In genomic region chr3:61936344-61936937, GRCh38 we compare ENCODE assay signal across 8 cellular contexts.
DNase-seq lines count a peak whose midpoint lies in the region; ATAC-seq and TF ChIP-seq lines count a peak whose summit lies in the region.

No MANE protein-coding gene starts in this region.

- TF ChIP-seq CTCF in astrocyte of the cerebellum (IDR thresholded peaks at IDR 0.05; ENCODE audit: low read depth, low read length, missing control alignments) (peak; percentile 52), neural crest cell (conservative IDR thresholded peaks at IDR 0.05) (peak; percentile 64)

- no peaks in the 10 kb centered on the region for H3K27me3 Mint-ChIP-seq in neural crest cell (ENCODE audit: low read depth)

- no peak overlapping the region for H3K4me3 Mint-ChIP-seq in neural crest cell

- peak; percentile 62 for ATAC-seq in HG03460 (IDR thresholded peaks at IDR 0.05; ENCODE audit: unreplicated experiment)

- H3K4me1 Mint-ChIP-seq in neural crest cell: no peaks in the 10 kb centered on the region

- H3K36me3 Mint-ChIP-seq in neural crest cell (ENCODE audit: low read depth): peaks cover 10% of the 10 kb centered on the region

- H3K9me3 Mint-ChIP-seq in neural crest cell: peaks cover 10% of the 10 kb centered on the region

- no peak overlapping the region for H3K4me3 ChIP-seq in astrocyte of the cerebellum (ENCODE audit: low read depth, low read length)

- H3K27ac Mint-ChIP-seq in neural crest cell (ENCODE audit: unreplicated experiment): no peak overlapping the region

- in situ Hi-C loops in astrocyte of the cerebellum (cut with HindIII; ENCODE audit: low sequenced_read_pairs): no loop called here

- DNase-seq in activated T-cell treated with anti-CD3 and anti-CD28 coated beads for 24 hours (ENCODE audit: low read depth): peak; percentile 6
- no peak for DNase-seq in activated T-cell treated with anti-CD3 and anti-CD28 coated beads, Interleukin-2, amount 50 U/mL, for 1 hour
- no peak for DNase-seq in astrocyte of the cerebellum (ENCODE audit: low read depth)
- DNase-seq in neural crest cell (ENCODE audit: low read depth, low spot score): peak; percentile 13
- no peak for DNase-seq in SKM-1 (lab: John Stamatoyannopoulos, UW; ENCODE audit: unreplicated experiment)
- DNase-seq in islet precursor cell: no peak
- DNase-seq in CD1c-positive myeloid dendritic cell (ENCODE audit: extremely low spot score): no peak

Comparison
In these comparisons a context has a peak if more than half of its experiments do, and no peak if none do; other contexts are left out.
1. DNase-seq: peak in activated T-cell treated with anti-CD3 and anti-CD28 coated beads for 24 hours (single experiment) and neural crest cell (single experiment); none in activated T-cell treated with anti-CD3 and anti-CD28 coated beads, Interleukin-2, amount 50 U/mL, for 1 hour (single experiment), astrocyte of the cerebellum (single experiment), SKM-1 (single experiment), islet precursor cell (single experiment) and CD1c-positive myeloid dendritic cell (single experiment).